In genomic region chr22:27488456-27489224, GRCh38 we compare ENCODE assay signal across 1 cellular context.
TF ChIP-seq lines count a peak whose summit lies in the region.

No MANE protein-coding gene starts in this region.

TF ChIP-seq in A549, 52 proteins besides CTCF, POLR2A, EP300 and RAD21 (continued from another document):
- TF ChIP-seq, protein P1, sequence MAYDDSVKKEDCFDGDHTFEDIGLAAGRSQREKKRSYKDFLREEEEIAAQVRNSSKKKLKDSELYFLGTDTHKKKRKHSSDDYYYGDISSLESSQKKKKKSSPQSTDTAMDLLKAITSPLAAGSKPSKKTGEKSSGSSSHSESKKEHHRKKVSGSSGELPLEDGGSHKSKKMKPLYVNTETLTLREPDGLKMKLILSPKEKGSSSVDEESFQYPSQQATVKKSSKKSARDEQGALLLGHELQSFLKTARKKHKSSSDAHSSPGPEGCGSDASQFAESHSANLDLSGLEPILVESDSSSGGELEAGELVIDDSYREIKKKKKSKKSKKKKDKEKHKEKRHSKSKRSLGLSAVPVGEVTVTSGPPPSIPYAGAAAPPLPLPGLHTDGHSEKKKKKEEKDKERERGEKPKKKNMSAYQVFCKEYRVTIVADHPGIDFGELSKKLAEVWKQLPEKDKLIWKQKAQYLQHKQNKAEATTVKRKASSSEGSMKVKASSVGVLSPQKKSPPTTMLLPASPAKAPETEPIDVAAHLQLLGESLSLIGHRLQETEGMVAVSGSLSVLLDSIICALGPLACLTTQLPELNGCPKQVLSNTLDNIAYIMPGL (CRISPR knock-in tag; IDR thresholded peaks at IDR 0.05; ENCODE audit: borderline replicate concordance), result no peak
- no peak for TF ChIP-seq ZSCAN20 (CRISPR knock-in tag; IDR thresholded peaks at IDR 0.05)
- TF ChIP-seq NR3C1 (IDR thresholded peaks at IDR 0.05), result no peak
